Comparison of ENCODE assay signal across 1 cellular context in genomic region chr3:183766107-183766506, GRCh38.
TF ChIP-seq lines count a peak whose summit lies in the region.

No MANE protein-coding gene starts in this region.

TF ChIP-seq in WTC11, 78 proteins besides CTCF, POLR2A, EP300 and RAD21 (continued from another document):
- TF ChIP-seq PRDM15 (CRISPR knock-in tag; IDR thresholded peaks at IDR 0.05) (no peak), CDX4 (CRISPR knock-in tag; IDR thresholded peaks at IDR 0.05; ENCODE audit: borderline replicate concordance) (no peak), ZNF263 (CRISPR knock-in tag; IDR thresholded peaks at IDR 0.05; ENCODE audit: low read depth) (no peak)
